In genomic region chr5:17655201-17655759, GRCh38 we compare ENCODE assay signal across 4 cellular contexts. TPM values are rescaled to one million over a fixed set of nuclear protein-coding genes. Genes with fewer than 3 reads are reported as not detected.
"Had no signal": no experiment of that assay in that cellular context is flagged by ENCODE, and none has a peak within 500 bp of the region (broad histone marks: within the 10 kb centered on the region; RNA-seq: fewer than 3 reads in every experiment).

No MANE protein-coding gene starts in this region.

RNA-seq across cellular contexts. Expression of gene TAF11L14, which starts 21.0 kb away (rescaled TPM):
- total RNA-seq: HepG2, HFFc6, HT1080 had no signal
- polyA plus RNA-seq: HepG2, IgD-negative memory B cell had no signal

RNA-seq across cellular contexts. Expression of gene TAF11L13, which starts 23.4 kb away (rescaled TPM):
- total RNA-seq: HepG2, HFFc6, HT1080 had no signal
- polyA plus RNA-seq: HepG2, IgD-negative memory B cell had no signal

RNA-seq across cellular contexts. Expression of gene TAF11L12, which starts 45.1 kb away (rescaled TPM):
- total RNA-seq: HepG2, HFFc6, HT1080 had no signal
- polyA plus RNA-seq: HepG2, IgD-negative memory B cell had no signal

RNA-seq across cellular contexts. Expression of gene TAF11L11, which starts 51.3 kb away (rescaled TPM):
- total RNA-seq: HepG2, HFFc6, HT1080 had no signal
- polyA plus RNA-seq: HepG2, IgD-negative memory B cell had no signal

RNA-seq across cellular contexts. Expression of gene TAF11L10, which starts 57.7 kb away (rescaled TPM):
- total RNA-seq: HepG2, HFFc6, HT1080 had no signal
- polyA plus RNA-seq: HepG2, IgD-negative memory B cell had no signal
